In genomic region chr6:7468382-7469081, GRCh38 we compare ENCODE assay signal across 8 cellular contexts.
A peak's percentile ranks its signal among the peaks of the same experiment; 100 is the strongest.
DNase-seq lines count a peak whose midpoint lies in the region; ATAC-seq and TF ChIP-seq lines count a peak whose summit lies in the region.

No MANE protein-coding gene starts in this region.

- intact Hi-C loops in sciatic nerve (cut with DNase I), result no loop called here

- TF ChIP-seq CTCF in RWPE1 (conservative IDR thresholded peaks at IDR 0.05; ENCODE audit: low read depth), result no peak
- TF ChIP-seq CTCF in GM13976 (IDR thresholded peaks at IDR 0.05; ENCODE audit: borderline replicate concordance, control extremely low read depth, extremely low read depth, insufficient read depth, missing control alignments), result no peak

- peak; percentile 53 for ATAC-seq in sciatic nerve
- no peak for ATAC-seq in GM19328 (IDR thresholded peaks at IDR 0.05; ENCODE audit: unreplicated experiment)

- CTCF ChIA-PET in RWPE1 (lab: Yijun Ruan, JAX), result interaction anchor here (0.6 kb wide), 2 partner anchors 40 to 205 kb away, joined by 3 to 5 read pairs; no protein-coding TSS in a partner anchor

- peak overlapping the region; percentile 91 for H3K27ac ChIP-seq in RWPE1

- peak; percentile 3 for DNase-seq in GF-D8 (lab: John Stamatoyannopoulos, UW)
- DNase-seq in RWPE1 (ENCODE audit: low spot score), result peak; percentile 64
- peak; percentile 50 for DNase-seq in fibroblast of peridontal ligament (ENCODE audit: extremely low read depth)
- no peak for DNase-seq in sciatic nerve (ENCODE audit: low spot score)
- no peak for DNase-seq in NCI-H128 (lab: John Stamatoyannopoulos, UW; ENCODE audit: unreplicated experiment)
- DNase-seq in NCI-H2029 treated with DMSO at 0.1 percent for 48 hours (lab: John Stamatoyannopoulos, UW), result no peak
- DNase-seq in GM13976 (ENCODE audit: low spot score), result no peak

- in situ Hi-C loops in GM13976 (cut with MboI; ENCODE audit: low sequenced_read_pairs, unreplicated experiment), result no loop called here

- POLR2A ChIA-PET in RWPE1 (lab: Yijun Ruan, JAX; ENCODE audit: low non-redundant PET), result no interaction called here

Comparison
In these comparisons a context has a peak if more than half of its experiments do, and no peak if none do; other contexts are left out.
1. DNase-seq: peak in GF-D8 (single experiment), RWPE1 (single experiment) and fibroblast of peridontal ligament (single experiment); none in sciatic nerve (single experiment), NCI-H128 (single experiment), NCI-H2029 treated with DMSO at 0.1 percent for 48 hours (single experiment) and GM13976 (single experiment).